18 cellular contexts compared by ENCODE assay signal in the genomic region with DNA sequence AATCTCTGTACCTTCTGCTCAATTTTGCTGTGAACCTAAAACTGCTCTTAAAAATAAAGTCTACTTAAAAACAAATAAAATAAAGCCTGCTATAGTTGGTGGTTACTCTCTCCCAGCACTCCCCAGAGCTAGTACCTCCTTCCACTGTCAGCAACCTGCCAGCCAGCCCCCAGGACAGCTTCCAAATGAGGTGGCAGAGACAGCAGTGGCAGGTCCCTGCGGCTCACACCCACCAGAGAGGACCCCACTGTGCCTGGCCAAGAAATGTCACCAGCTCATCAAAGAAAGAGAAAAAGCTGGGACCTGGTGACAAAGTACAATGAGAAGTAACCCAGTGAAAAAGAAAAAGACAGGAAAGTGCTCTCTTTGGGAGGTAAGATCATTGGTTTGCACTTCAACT. TPM values are rescaled to one million over a fixed set of nuclear protein-coding genes. Genes with fewer than 3 reads are reported as not detected.
DNase-seq lines count a peak whose midpoint lies in the region; ATAC-seq and TF ChIP-seq lines count a peak whose summit lies in the region.
"Had no signal": no experiment of that assay in that cellular context is flagged by ENCODE, and none has a peak within 500 bp of the region (broad histone marks: within the 10 kb centered on the region; RNA-seq: fewer than 3 reads in every experiment).

No MANE protein-coding gene starts in this region.

- no peak for ATAC-seq in Right ventricle myocardium superior (ENCODE audit: poor library complexity)

- H3K27me3 ChIP-seq in endodermal cell (ENCODE audit: control insufficient read depth, insufficient read depth, low read length, poor library complexity, severe bottlenecking) (no peaks in the 10 kb centered on the region), neutrophil (no peaks in the 10 kb centered on the region)

- H3K4me3 ChIP-seq in endodermal cell (ENCODE audit: low read length), result no peak overlapping the region
- no peak overlapping the region for H3K4me3 ChIP-seq in neutrophil (ENCODE audit: low read depth in 1 of 2, low read length in 1 of 2)

- H3K27ac ChIP-seq in endodermal cell (ENCODE audit: low read depth, low read length) (no peak overlapping the region), neutrophil (peak overlapping the region; percentile 96)
- H3K27ac ChIP-seq: HL-60 had no signal

- peaks cover 38% of the 10 kb centered on the region for H3K9me3 Mint-ChIP-seq in endodermal cell

- H3K36me3 ChIP-seq in endodermal cell (ENCODE audit: control insufficient read depth, insufficient read depth, low read length), result peaks cover 47% of the 10 kb centered on the region
- H3K36me3 ChIP-seq in neutrophil, result peaks cover 64% of the 10 kb centered on the region

- no peaks in the 10 kb centered on the region for H3K4me1 Mint-ChIP-seq in endodermal cell

- intact Hi-C loops in cardiac septum (cut with DNase I), result no loop called here
- intact Hi-C loops in Right ventricle myocardium superior (cut with DNase I), result no loop called here

- H3K4me3 Mint-ChIP-seq in endodermal cell, result no peak overlapping the region

- DNase-seq in cardiac septum (ENCODE audit: low spot score) (peak; percentile 27), Right ventricle myocardium superior (no peak), endodermal cell (peak; percentile 19), ureter (ENCODE audit: low spot score) (peak; percentile 25), middle frontal gyrus (ENCODE audit: extremely low spot score, low spot score) (no peak), erythroblast (lab: John Stamatoyannopoulos, UW) (no peak), KG1 (lab: John Stamatoyannopoulos, UW) (no peak)
- DNase-seq: Calu3, GOT3, KBM-7, NCI-H1048, NCI-H146, NCI-H2081 treated with DMSO at 0.1 percent for 48 hours, NCI-H524 treated with DMSO at 0.1 percent for 48 hours had no signal

- H3K27ac Mint-ChIP-seq in endodermal cell, result no peak overlapping the region

- WGBS in endodermal cell (ENCODE audit: insufficient coverage in 1 of 2, insufficient read length in 1 of 2), 2 experiments, result 96 to 100% methylated on average over 1 of the region's 1 CpG

- H3K9me3 ChIP-seq in endodermal cell (ENCODE audit: control insufficient read depth, low read length) (peaks cover 32% of the 10 kb centered on the region), neutrophil (no peaks in the 10 kb centered on the region)

- H3K9ac ChIP-seq in endodermal cell (ENCODE audit: extremely low read depth, low read length, poor library complexity, severe bottlenecking), result no peak overlapping the region

- no peak for TF ChIP-seq CTCF in endodermal cell (conservative IDR thresholded peaks at IDR 0.05)
- TF ChIP-seq CTCF in neutrophil (IDR thresholded peaks at IDR 0.05), result no peak

- H3K27me3 Mint-ChIP-seq in endodermal cell (ENCODE audit: insufficient read depth), result no peaks in the 10 kb centered on the region

- no peak for TF ChIP-seq POLR2A in erythroblast (IDR thresholded peaks at IDR 0.05; ENCODE audit: low read length)

- H3K4me1 ChIP-seq in endodermal cell (ENCODE audit: control insufficient read depth, insufficient read depth, low read length), result no peaks in the 10 kb centered on the region
- H3K4me1 ChIP-seq in neutrophil (ENCODE audit: control insufficient read depth in 1 of 2, insufficient read depth in 1 of 2, low read depth in 1 of 2, low read length in 1 of 2), result peaks cover 78 to 82% of the 10 kb centered on the region in 2 experiments

- H3K36me3 Mint-ChIP-seq in endodermal cell (ENCODE audit: low read depth), result peaks cover 84% of the 10 kb centered on the region

RNA-seq across cellular contexts. Expression of a gene that starts 15.2 kb away (rescaled TPM):
- 28.2 TPM for total RNA-seq in cardiac septum
- total RNA-seq in Right ventricle myocardium superior, result 23.2 TPM
- 10 to 100 TPM; 60.2 to 65.6 TPM for total RNA-seq in endodermal cell
- 76.8 TPM for polyA plus RNA-seq in endodermal cell (2013, experiment 1 of 2)
- polyA plus RNA-seq in endodermal cell (2013, experiment 2 of 2), result 70.0 TPM
- 74.0 TPM for total RNA-seq in ureter

RNA-seq across cellular contexts. Expression of a gene that starts 28.3 kb away (rescaled TPM):
- total RNA-seq in cardiac septum, result 1.6 TPM
- 0.48 TPM for total RNA-seq in Right ventricle myocardium superior
- not detected for total RNA-seq in endodermal cell
- not detected for polyA plus RNA-seq in endodermal cell (2013, experiment 1 of 2)
- polyA plus RNA-seq in endodermal cell (2013, experiment 2 of 2), result not detected
- 1.6 TPM for total RNA-seq in ureter
- total RNA-seq: A673, Calu3, OCI-LY7 had no signal

Comparison
In these comparisons a context has a peak if more than half of its experiments do, and no peak if none do; other contexts are left out.
1. DNase-seq: peak in cardiac septum (single experiment), endodermal cell (single experiment) and ureter (single experiment); none in Right ventricle myocardium superior (single experiment), middle frontal gyrus (single experiment), erythroblast (0 of 2) and KG1 (single experiment).